In genomic region chr1:77175230-77175844, GRCh38 we compare ENCODE assay signal across 15 cellular contexts. TPM values are rescaled to one million over a fixed set of nuclear protein-coding genes. Genes with fewer than 3 reads are reported as not detected.
A peak's percentile ranks its signal among the peaks of the same experiment; 100 is the strongest.
DNase-seq lines count a peak whose midpoint lies in the region; ATAC-seq and TF ChIP-seq lines count a peak whose summit lies in the region.
"Had no signal": no experiment of that assay in that cellular context is flagged by ENCODE, and none has a peak within 500 bp of the region (broad histone marks: within the 10 kb centered on the region; RNA-seq: fewer than 3 reads in every experiment).

No MANE protein-coding gene starts in this region.

- peaks cover 9% of the 10 kb centered on the region for H3K36me3 Mint-ChIP-seq in activated CD4-positive, alpha-beta T cell treated with anti-CD3 and anti-CD28 coated beads, Interleukin-2, amount 10 ng/mL, durations not matched to agents 24 days and 14 days (ENCODE audit: low read depth)

- H3K27ac ChIP-seq in A673 (ENCODE audit: low read depth, low read length, poor library complexity, severe bottlenecking), result no peak overlapping the region
- H3K27ac ChIP-seq: sigmoid colon had no signal

- no peak overlapping the region for H3K27ac Mint-ChIP-seq in activated CD4-positive, alpha-beta T cell treated with anti-CD3 and anti-CD28 coated beads, Interleukin-2, amount 10 ng/mL, durations not matched to agents 24 days and 14 days
- H3K27ac Mint-ChIP-seq: activated B cell treated with CpG ODN at 0.5 μM for 24 hours; CD4-positive, CD25-positive, alpha-beta regulatory T cell; dendritic cell treated with granulocyte-macrophage colony-stimulating factor and Interleukin-4, amounts not matched to agents 40 ng/mL and 50 ng/mL, for 4 days had no signal

- no peak overlapping the region for H3K4me3 Mint-ChIP-seq in activated CD4-positive, alpha-beta T cell treated with anti-CD3 and anti-CD28 coated beads, Interleukin-2, amount 10 ng/mL, durations not matched to agents 24 days and 14 days
- H3K4me3 Mint-ChIP-seq: activated B cell treated with CpG ODN at 0.5 μM for 24 hours; CD4-positive, CD25-positive, alpha-beta regulatory T cell; dendritic cell treated with granulocyte-macrophage colony-stimulating factor and Interleukin-4, amounts not matched to agents 40 ng/mL and 50 ng/mL, for 4 days had no signal

- BruUV-seq in A673 (replicated peaks; lab: Mats Ljungman, UMichigan), result no TSS peak

- H3K36me3 ChIP-seq in A673 (ENCODE audit: insufficient read depth, low read length, poor library complexity, severe bottlenecking) (no peaks in the 10 kb centered on the region), NT2/D1 (ENCODE audit: insufficient read depth, insufficient read length, low read length) (no peaks in the 10 kb centered on the region)
- H3K36me3 ChIP-seq: sigmoid colon had no signal

- no peaks in the 10 kb centered on the region for H3K4me1 Mint-ChIP-seq in activated CD4-positive, alpha-beta T cell treated with anti-CD3 and anti-CD28 coated beads, Interleukin-2, amount 10 ng/mL, durations not matched to agents 24 days and 14 days
- H3K4me1 Mint-ChIP-seq: activated B cell treated with CpG ODN at 0.5 μM for 24 hours had no signal

- CTCF ChIA-PET in A673 (lab: Charles Lee), result no interaction called here

- H3K4me3 ChIP-seq in A673 (ENCODE audit: low read depth, low read length, poor library complexity, severe bottlenecking) (no peak overlapping the region), NT2/D1 (ENCODE audit: insufficient read length, low read depth) (no peak overlapping the region)
- H3K4me3 ChIP-seq: sigmoid colon had no signal

- intact Hi-C loops in A673 (cut with micrococcal nuclease; ENCODE audit: unreplicated experiment), result no loop called here
- intact Hi-C loops in activated CD4-positive, alpha-beta T cell treated with anti-CD3 and anti-CD28 coated beads, Interleukin-2, amount 10 ng/mL, durations not matched to agents 24 days and 14 days (cut with micrococcal nuclease), result no loop called here

- no peak for TF ChIP-seq CTCF in A673 (conservative IDR thresholded peaks at IDR 0.05; ENCODE audit: low read depth, low read length)

- peaks cover 26% of the 10 kb centered on the region for H3K9me3 ChIP-seq in A673 (ENCODE audit: low read depth, low read length, poor library complexity, severe bottlenecking)
- H3K9me3 ChIP-seq in NT2/D1 (ENCODE audit: insufficient read depth, low read length), result peaks cover 87% of the 10 kb centered on the region

- ATAC-seq in HG02981 (IDR thresholded peaks at IDR 0.05; ENCODE audit: unreplicated experiment), result no peak
- no peak for ATAC-seq in HG02642 (IDR thresholded peaks at IDR 0.05; ENCODE audit: poor library complexity, unreplicated experiment)

- POLR2A ChIA-PET in A673 (lab: Charles Lee; ENCODE audit: low non-redundant PET), result no interaction called here

- no peak for TF ChIP-seq POLR2A in erythroblast (IDR thresholded peaks at IDR 0.05; ENCODE audit: low read length)

- DNase-seq in A673 (ENCODE audit: low spot score), result peak; percentile 22
- DNase-seq in EL, result peak; percentile 8
- DNase-seq in NT2/D1 (ENCODE audit: low read depth, low spot score), result peak; percentile 44
- peak; percentile 34 to 45 for DNase-seq in erythroblast (lab: John Stamatoyannopoulos, UW)
- DNase-seq in HT-29 (ENCODE audit: low spot score), result no peak
- DNase-seq in activated CD4-positive, alpha-beta T cell treated with anti-CD3 and anti-CD28 coated beads, Interleukin-2, amount 10 ng/mL, durations not matched to agents 24 days and 14 days, result no peak
- DNase-seq: activated B cell treated with CpG ODN at 0.5 μM for 24 hours; activated T-cell treated with anti-CD3 and anti-CD28 coated beads, Interleukin-2, amount 50 U/mL, for 48 hours; anterior cingulate cortex; NCI-H146; sigmoid colon had no signal

- no peak overlapping the region for H3K9ac ChIP-seq in NT2/D1 (ENCODE audit: insufficient read length, low read depth)

- no peaks in the 10 kb centered on the region for H3K27me3 ChIP-seq in A673 (replicated peaks; ENCODE audit: insufficient read depth, low read depth, low read length, poor library complexity)
- no peaks in the 10 kb centered on the region for H3K27me3 ChIP-seq in NT2/D1 (ENCODE audit: insufficient read depth, insufficient read length)
- H3K27me3 ChIP-seq: sigmoid colon had no signal

- no peaks in the 10 kb centered on the region for H3K4me1 ChIP-seq in A673 (ENCODE audit: insufficient read depth, low read length, poor library complexity, severe bottlenecking)
- no peaks in the 10 kb centered on the region for H3K4me1 ChIP-seq in NT2/D1 (ENCODE audit: insufficient read depth, insufficient read length)
- H3K4me1 ChIP-seq: sigmoid colon had no signal

- H3K27me3 Mint-ChIP-seq in activated CD4-positive, alpha-beta T cell treated with anti-CD3 and anti-CD28 coated beads, Interleukin-2, amount 10 ng/mL, durations not matched to agents 24 days and 14 days, result no peaks in the 10 kb centered on the region
- H3K27me3 Mint-ChIP-seq: activated B cell treated with CpG ODN at 0.5 μM for 24 hours; CD4-positive, CD25-positive, alpha-beta regulatory T cell; dendritic cell treated with granulocyte-macrophage colony-stimulating factor and Interleukin-4, amounts not matched to agents 40 ng/mL and 50 ng/mL, for 4 days had no signal

- peaks cover 15% of the 10 kb centered on the region for H3K9me3 Mint-ChIP-seq in activated CD4-positive, alpha-beta T cell treated with anti-CD3 and anti-CD28 coated beads, Interleukin-2, amount 10 ng/mL, durations not matched to agents 24 days and 14 days

RNA-seq across cellular contexts. Expression of gene PIGK, which starts 43.9 kb away (rescaled TPM):
- total RNA-seq in A673 (2021), result 28.8 and 34.3 TPM in 2 replicates
- total RNA-seq in HT-29 (2014; rRNA removed; shearing (Covaris generic)), result 4.8 and 6.0 TPM in 2 replicates
- 19.3 and 20.3 TPM in 2 replicates for total RNA-seq in activated CD4-positive, alpha-beta T cell treated with anti-CD3 and anti-CD28 coated beads, Interleukin-2, amount 10 ng/mL, durations not matched to agents 24 days and 14 days

Comparison
In these comparisons a context has a peak if more than half of its experiments do, and no peak if none do; other contexts are left out.
1. DNase-seq: peak in A673 (single experiment), EL (single experiment), NT2/D1 (single experiment) and erythroblast (2 of 2); none in HT-29 (single experiment) and activated CD4-positive, alpha-beta T cell treated with anti-CD3 and anti-CD28 coated beads, Interleukin-2, amount 10 ng/mL, durations not matched to agents 24 days and 14 days (single experiment).